Comparison of ENCODE assay signal across 15 cellular contexts in genomic region chr2:45944075-45944474, GRCh38.
A peak's percentile ranks its signal among the peaks of the same experiment; 100 is the strongest.
DNase-seq lines count a peak whose midpoint lies in the region; ATAC-seq, FAIRE-seq and TF ChIP-seq lines count a peak whose summit lies in the region.
"Had no signal": no experiment of that assay in that cellular context is flagged by ENCODE, and none has a peak within 500 bp of the region (broad histone marks: within the 10 kb centered on the region; RNA-seq: fewer than 3 reads in every experiment).

No MANE protein-coding gene starts in this region.

- peaks cover 39% of the 10 kb centered on the region for H3K4me1 Mint-ChIP-seq in mesothelial cell of epicardium
- H3K4me1 Mint-ChIP-seq: activated naive CD8-positive, alpha-beta T cell treated with anti-CD3 and anti-CD28 coated beads, Interleukin-2, amount 50 U/mL, for 24 hours; stimulated activated naive CD8-positive, alpha-beta T cell treated with anti-CD3 and anti-CD28 coated beads, Interleukin-15, amount 100 ng/mL, for 72 hours had no signal

- H3K27ac Mint-ChIP-seq in mesothelial cell of epicardium, result peak overlapping the region; percentile 52
- H3K27ac Mint-ChIP-seq: activated naive CD8-positive, alpha-beta T cell treated with anti-CD3 and anti-CD28 coated beads, Interleukin-2, amount 50 U/mL, for 24 hours; stimulated activated naive CD8-positive, alpha-beta T cell treated with anti-CD3 and anti-CD28 coated beads, Interleukin-15, amount 100 ng/mL, for 72 hours had no signal

- no peak for ATAC-seq in GM18520 (IDR thresholded peaks at IDR 0.05; ENCODE audit: unreplicated experiment)
- ATAC-seq: activated naive CD8-positive, alpha-beta T cell treated with anti-CD3 and anti-CD28 coated beads, Interleukin-2, amount 50 U/mL, for 24 hours; psoas muscle; stimulated activated naive CD8-positive, alpha-beta T cell treated with anti-CD3 and anti-CD28 coated beads, Interleukin-15, amount 100 ng/mL, for 72 hours had no signal

- DNase-seq in EH (ENCODE audit: low read depth), result peak; percentile 81
- DNase-seq in RCC 7860 (ENCODE audit: low spot score), result peak; percentile 32
- peak; percentile 79 for DNase-seq in dermis blood vessel endothelial cell
- DNase-seq in mesothelial cell of epicardium (ENCODE audit: low spot score in 2 of 2, unreplicated experiment in 2 of 2), result no peak
- no peak for DNase-seq in stimulated activated CD4-positive, alpha-beta T cell treated with anti-CD3 and anti-CD28 coated beads, Interleukin-4, amount 100 ng/mL, for 4 hours
- no peak for DNase-seq in activated naive CD4-positive, alpha-beta T cell (lab: John Stamatoyannopoulos, UW)
- no peak for DNase-seq in HT-29 (ENCODE audit: low spot score)
- DNase-seq: activated naive CD8-positive, alpha-beta T cell treated with anti-CD3 and anti-CD28 coated beads, Interleukin-2, amount 50 U/mL, for 24 hours; effector CD8-positive, alpha-beta T cell; NCI-H345; psoas muscle; stimulated activated CD4-positive, alpha-beta T cell treated with anti-CD3 and anti-CD28 coated beads, Interleukin-4, amount 100 ng/mL, for 1 hour; stimulated activated naive CD8-positive, alpha-beta T cell treated with anti-CD3 and anti-CD28 coated beads, Interleukin-15, amount 100 ng/mL, for 72 hours had no signal

- no peaks in the 10 kb centered on the region for H3K9me3 Mint-ChIP-seq in mesothelial cell of epicardium
- H3K9me3 Mint-ChIP-seq: activated naive CD8-positive, alpha-beta T cell treated with anti-CD3 and anti-CD28 coated beads, Interleukin-2, amount 50 U/mL, for 24 hours; stimulated activated naive CD8-positive, alpha-beta T cell treated with anti-CD3 and anti-CD28 coated beads, Interleukin-15, amount 100 ng/mL, for 72 hours had no signal

- H3K4me3 Mint-ChIP-seq in mesothelial cell of epicardium, result no peak overlapping the region
- H3K4me3 Mint-ChIP-seq: activated naive CD8-positive, alpha-beta T cell treated with anti-CD3 and anti-CD28 coated beads, Interleukin-2, amount 50 U/mL, for 24 hours; CD14-positive monocyte; stimulated activated naive CD8-positive, alpha-beta T cell treated with anti-CD3 and anti-CD28 coated beads, Interleukin-15, amount 100 ng/mL, for 72 hours had no signal

- no peaks in the 10 kb centered on the region for H3K27me3 Mint-ChIP-seq in mesothelial cell of epicardium (ENCODE audit: low read depth)
- H3K27me3 Mint-ChIP-seq: activated naive CD8-positive, alpha-beta T cell treated with anti-CD3 and anti-CD28 coated beads, Interleukin-2, amount 50 U/mL, for 24 hours; stimulated activated naive CD8-positive, alpha-beta T cell treated with anti-CD3 and anti-CD28 coated beads, Interleukin-15, amount 100 ng/mL, for 72 hours had no signal

- no peak for FAIRE-seq in RCC 7860 (lab: Jason Lieb, UNC)

- H3K36me3 Mint-ChIP-seq in mesothelial cell of epicardium, result no peaks in the 10 kb centered on the region

- TF ChIP-seq CTCF in mesothelial cell of epicardium (IDR thresholded peaks at IDR 0.05; ENCODE audit: unreplicated experiment), result no peak

Comparison
In these comparisons a context has a peak if more than half of its experiments do, and no peak if none do; other contexts are left out.
1. DNase-seq: peak in EH (single experiment), RCC 7860 (single experiment) and dermis blood vessel endothelial cell (single experiment); none in mesothelial cell of epicardium (0 of 2), stimulated activated CD4-positive, alpha-beta T cell treated with anti-CD3 and anti-CD28 coated beads, Interleukin-4, amount 100 ng/mL, for 4 hours (0 of 2), activated naive CD4-positive, alpha-beta T cell (0 of 4) and HT-29 (single experiment).